ENCODE assay signal across 27 cellular contexts in genomic region chr1:14696766-14697165, GRCh38.
"Had no signal": no experiment of that assay in that cellular context is flagged by ENCODE, and none has a peak within 500 bp of the region (broad histone marks: within the 10 kb centered on the region; RNA-seq: fewer than 3 reads in every experiment).

No MANE protein-coding gene starts in this region.

- H3K9me3 ChIP-seq: gastrocnemius medialis, heart left ventricle, left lung, ovary, right atrium auricular region, stomach, testis, tibial nerve, upper lobe of left lung had no signal

- H3K27ac ChIP-seq: dorsolateral prefrontal cortex, epithelial cell of prostate, gastrocnemius medialis, heart left ventricle, hepatocyte, left lung, ovary, right atrium auricular region, stomach, upper lobe of left lung had no signal

- ATAC-seq: esophagus mucosa; gastrocnemius medialis; heart left ventricle; left lung; naive thymus-derived CD4-positive, alpha-beta T cell; stimulated activated effector memory CD8-positive, alpha-beta T cell treated with anti-CD3 and anti-CD28 coated beads, Interleukin-12 subunit alpha, Interleukin-12 subunit beta, amount 100 ng/mL, for 72 hours had no signal

- H3K4me1 Mint-ChIP-seq: stimulated activated effector memory CD8-positive, alpha-beta T cell treated with anti-CD3 and anti-CD28 coated beads, Interleukin-12 subunit alpha, Interleukin-12 subunit beta, amount 100 ng/mL, for 72 hours had no signal

- H3K27ac Mint-ChIP-seq: naive thymus-derived CD4-positive, alpha-beta T cell; stimulated activated effector memory CD8-positive, alpha-beta T cell treated with anti-CD3 and anti-CD28 coated beads, Interleukin-12 subunit alpha, Interleukin-12 subunit beta, amount 100 ng/mL, for 72 hours had no signal

- DNase-seq: cerebellar nuclear complex; dorsolateral prefrontal cortex; effector CD4-positive, alpha-beta T cell; foreskin fibroblast; gastrocnemius medialis; heart left ventricle; kidney; left lung; mesenchymal stem cell; midbrain; naive thymus-derived CD4-positive, alpha-beta T cell; occipital lobe; ovary; posterior cingulate gyrus; stimulated activated CD4-positive, alpha-beta T cell treated with anti-CD3 and anti-CD28 coated beads, Interleukin-2, amount 100 ng/mL, for 24 hours; stimulated activated CD4-positive, alpha-beta T cell treated with anti-CD3 and anti-CD28 coated beads, Interleukin-4, amount 100 ng/mL, for 24 hours; stimulated activated naive CD4-positive, alpha-beta T cell treated with Interleukin-2 at 50 U/mL for 16 hours; stomach; upper lobe of left lung had no signal

- H3K4me1 ChIP-seq: gastrocnemius medialis, heart left ventricle, left lung, right atrium auricular region, stomach, upper lobe of left lung had no signal

- H3K4me3 Mint-ChIP-seq: naive thymus-derived CD4-positive, alpha-beta T cell; stimulated activated effector memory CD8-positive, alpha-beta T cell treated with anti-CD3 and anti-CD28 coated beads, Interleukin-12 subunit alpha, Interleukin-12 subunit beta, amount 100 ng/mL, for 72 hours had no signal

- H3K4me3 ChIP-seq: dorsolateral prefrontal cortex, gastrocnemius medialis, heart left ventricle, hepatocyte, left lung, ovary, right atrium auricular region, smooth muscle cell, stomach, testis, tibial nerve, upper lobe of left lung had no signal

- H3K36me3 Mint-ChIP-seq: naive thymus-derived CD4-positive, alpha-beta T cell; stimulated activated effector memory CD8-positive, alpha-beta T cell treated with anti-CD3 and anti-CD28 coated beads, Interleukin-12 subunit alpha, Interleukin-12 subunit beta, amount 100 ng/mL, for 72 hours had no signal

- H3K36me3 ChIP-seq: gastrocnemius medialis, heart left ventricle, left lung, ovary, right atrium auricular region, stomach, tibial nerve, upper lobe of left lung had no signal

- H3K9me3 Mint-ChIP-seq: stimulated activated effector memory CD8-positive, alpha-beta T cell treated with anti-CD3 and anti-CD28 coated beads, Interleukin-12 subunit alpha, Interleukin-12 subunit beta, amount 100 ng/mL, for 72 hours had no signal

- H3K27me3 ChIP-seq: gastrocnemius medialis, hepatocyte, ovary, right atrium auricular region, testis, tibial nerve, upper lobe of left lung had no signal
